1 cellular context compared by ENCODE assay signal in genomic region chr14:55398679-55399078, GRCh38.
TF ChIP-seq lines count a peak whose summit lies in the region.

No MANE protein-coding gene starts in this region.

TF ChIP-seq in K562, 482 proteins besides CTCF, POLR2A, EP300 and RAD21 (continued from another document and continues in another):
- peak; percentile 84 for TF ChIP-seq ATF3 (IDR thresholded peaks at IDR 0.05)
- TF ChIP-seq ATF3 (CRISPR knock-in tag; conservative IDR thresholded peaks at IDR 0.05) = no peak
- no peak for TF ChIP-seq ZHX1 (conservative IDR thresholded peaks at IDR 0.05; ENCODE audit: low read length)
- TF ChIP-seq MTF1 (CRISPR knock-in tag; IDR thresholded peaks at IDR 0.05; ENCODE audit: borderline replicate concordance) = no peak
- no peak for TF ChIP-seq ZNF507 (tag; conservative IDR thresholded peaks at IDR 0.05)
- no peak for TF ChIP-seq POLR3A (IDR thresholded peaks at IDR 0.05; ENCODE audit: borderline replicate concordance, extremely low read depth, insufficient read depth, insufficient read length)
- no peak for TF ChIP-seq ZNF232 (CRISPR knock-in tag; IDR thresholded peaks at IDR 0.05)
- TF ChIP-seq TAL1 (IDR thresholded peaks at IDR 0.05) = no peak
- TF ChIP-seq SMARCA4 (IDR thresholded peaks at IDR 0.05) = peak; percentile 43; the same call in 1 of the 2 replicates
- TF ChIP-seq RBBP5 (IDR thresholded peaks at IDR 0.05; ENCODE audit: borderline replicate concordance, insufficient read depth, low read length, poor library complexity, severe bottlenecking) = no peak
- TF ChIP-seq ZBTB26 (CRISPR knock-in tag; IDR thresholded peaks at IDR 0.05) = no peak
- TF ChIP-seq FOSL1 (tag; conservative IDR thresholded peaks at IDR 0.05) = peak; percentile 95
- peak in 1 of 2 experiments; percentile 89; a peak in 2 of 4 replicates for TF ChIP-seq SRF (CRISPR knock-in tag; IDR thresholded peaks at IDR 0.05)
- no peak for TF ChIP-seq RFX1 (IDR thresholded peaks at IDR 0.05)
- TF ChIP-seq E4F1 (CRISPR knock-in tag; IDR thresholded peaks at IDR 0.05; ENCODE audit: borderline replicate concordance) = no peak
- TF ChIP-seq ZBTB9 (CRISPR knock-in tag; IDR thresholded peaks at IDR 0.05) = no peak
- no peak for TF ChIP-seq CBX2 (IDR thresholded peaks at IDR 0.05; ENCODE audit: insufficient read depth, low read length, poor library complexity, severe bottlenecking)
- TF ChIP-seq YBX1 (IDR thresholded peaks at IDR 0.05) = no peak
- no peak for TF ChIP-seq ELK3 (CRISPR knock-in tag; IDR thresholded peaks at IDR 0.05)
- peak; percentile 70 for TF ChIP-seq JUN (IDR thresholded peaks at IDR 0.05; ENCODE audit: borderline replicate concordance, low read depth, low read length)
- TF ChIP-seq JUN (CRISPR knock-in tag; IDR thresholded peaks at IDR 0.05; ENCODE audit: borderline replicate concordance) = no peak
- TF ChIP-seq MED1 (CRISPR knock-in tag; IDR thresholded peaks at IDR 0.05; ENCODE audit: borderline replicate concordance) = no peak
- TF ChIP-seq CCAR2 (IDR thresholded peaks at IDR 0.05; ENCODE audit: low read depth, low read length) = no peak
- TF ChIP-seq GTF2B (IDR thresholded peaks at IDR 0.05; ENCODE audit: extremely low read depth, insufficient read length) = no peak
- no peak for TF ChIP-seq CEBPG (CRISPR knock-in tag; IDR thresholded peaks at IDR 0.05)
- TF ChIP-seq CEBPG (tag; conservative IDR thresholded peaks at IDR 0.05 in 1 of 2, IDR thresholded peaks at IDR 0.05 in 1 of 2) = no peak
- TF ChIP-seq ZNF224 (CRISPR knock-in tag; IDR thresholded peaks at IDR 0.05) = no peak
- peak; percentile 88 for TF ChIP-seq ZNF384 (IDR thresholded peaks at IDR 0.05; ENCODE audit: low read depth, low read length)
- no peak for TF ChIP-seq ZNF311 (CRISPR knock-in tag; IDR thresholded peaks at IDR 0.05)
- no peak for TF ChIP-seq RBM15 (IDR thresholded peaks at IDR 0.05; ENCODE audit: insufficient read depth, low read length)
- no peak for TF ChIP-seq KDM2B (CRISPR knock-in tag; IDR thresholded peaks at IDR 0.05)
- TF ChIP-seq DEAF1 (CRISPR knock-in tag; IDR thresholded peaks at IDR 0.05) = no peak
- peak; percentile 87 for TF ChIP-seq BHLHE40 (IDR thresholded peaks at IDR 0.05; ENCODE audit: low read length)
- TF ChIP-seq XRCC3 (IDR thresholded peaks at IDR 0.05) = no peak
- no peak for TF ChIP-seq CREB3L1 (IDR thresholded peaks at IDR 0.05; ENCODE audit: borderline replicate concordance, low read depth)
- no peak for TF ChIP-seq ATF2 (CRISPR knock-in tag; IDR thresholded peaks at IDR 0.05)
- no peak for TF ChIP-seq FOXO4 (CRISPR knock-in tag; IDR thresholded peaks at IDR 0.05)
